ENCODE assay signal across 9 cellular contexts in the genomic region with DNA sequence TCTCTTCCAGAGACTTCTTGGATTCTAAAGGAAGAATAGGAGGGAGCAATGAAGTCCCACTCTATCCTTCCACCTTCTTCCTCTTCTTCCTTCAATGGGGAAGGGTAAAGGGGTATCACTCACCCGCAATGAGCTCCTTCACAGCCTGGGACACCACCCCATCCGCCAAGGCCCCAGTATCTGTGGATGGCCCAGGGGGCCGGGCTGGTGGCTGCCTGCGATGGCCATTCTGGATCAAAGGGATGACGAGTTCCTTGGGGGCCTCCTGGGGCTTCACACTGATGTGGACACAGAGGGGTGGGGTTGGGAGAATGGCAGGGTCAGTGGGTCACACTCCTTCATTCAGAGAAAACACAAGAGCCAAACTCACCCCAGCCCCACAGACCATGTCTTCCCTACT. TPM values are rescaled to one million over a fixed set of nuclear protein-coding genes. Genes with fewer than 3 reads are reported as not detected.
A peak's percentile ranks its signal among the peaks of the same experiment; 100 is the strongest.
DNase-seq lines count a peak whose midpoint lies in the region; ATAC-seq and TF ChIP-seq lines count a peak whose summit lies in the region.
"Had no signal": no experiment of that assay in that cellular context is flagged by ENCODE, and none has a peak within 500 bp of the region (broad histone marks: within the 10 kb centered on the region; RNA-seq: fewer than 3 reads in every experiment).

No MANE protein-coding gene starts in this region.

- ATAC-seq in GM19328 (IDR thresholded peaks at IDR 0.05; ENCODE audit: unreplicated experiment): no peak

- H3K27ac Mint-ChIP-seq in HFFc6: peak overlapping the region; percentile 88

- no peaks in the 10 kb centered on the region for H3K4me1 ChIP-seq in A673 (ENCODE audit: insufficient read depth, low read length, poor library complexity, severe bottlenecking)
- H3K4me1 ChIP-seq in muscle layer of duodenum (ENCODE audit: control insufficient read depth in 1 of 2, insufficient read depth in 2 of 2, low read length in 2 of 2): peaks cover 0 to 13% of the 10 kb centered on the region in 2 donors

- H3K27ac ChIP-seq in A673 (ENCODE audit: low read depth, low read length, poor library complexity, severe bottlenecking) (no peak overlapping the region), brain microvascular endothelial cell (no peak overlapping the region), muscle layer of duodenum (ENCODE audit: low read length) (peak overlapping the region; percentile 72)

- peaks cover 2% of the 10 kb centered on the region; the same call in 1 of the 2 replicates for H3K27me3 Mint-ChIP-seq in HFFc6 (ENCODE audit: insufficient read depth)

- intact Hi-C loops in A673 (cut with micrococcal nuclease; ENCODE audit: unreplicated experiment): no loop called here

- H3K36me3 ChIP-seq in A673 (ENCODE audit: insufficient read depth, low read length, poor library complexity, severe bottlenecking): no peaks in the 10 kb centered on the region
- no peaks in the 10 kb centered on the region for H3K36me3 ChIP-seq in brain microvascular endothelial cell (replicated peaks)
- H3K36me3 ChIP-seq in muscle layer of duodenum (ENCODE audit: control insufficient read depth in 1 of 2, insufficient read depth in 2 of 2, low read length in 2 of 2): peaks cover 5 to 20% of the 10 kb centered on the region in 2 donors

- H3K36me3 Mint-ChIP-seq in HFFc6 (ENCODE audit: low read depth): peaks cover 15% of the 10 kb centered on the region

- BruUV-seq in A673 (replicated peaks; lab: Mats Ljungman, UMichigan): no TSS peak

- no peaks in the 10 kb centered on the region for H3K9me3 ChIP-seq in A673 (ENCODE audit: low read depth, low read length, poor library complexity, severe bottlenecking)
- no peaks in the 10 kb centered on the region for H3K9me3 ChIP-seq in muscle layer of duodenum (ENCODE audit: control insufficient read depth in 1 of 2, low read length in 2 of 2)

- POLR2A ChIA-PET in A673 (lab: Charles Lee; ENCODE audit: low non-redundant PET): no interaction called here

- H3K27me3 ChIP-seq in A673 (replicated peaks; ENCODE audit: insufficient read depth, low read depth, low read length, poor library complexity) (no peaks in the 10 kb centered on the region), brain microvascular endothelial cell (replicated peaks) (no peaks in the 10 kb centered on the region), muscle layer of duodenum (ENCODE audit: low read depth, low read length) (no peaks in the 10 kb centered on the region)

- DNase-seq in A673 (ENCODE audit: low spot score) (no peak), HFFc6 (no peak), brain microvascular endothelial cell (no peak), NCI-H2171 (lab: John Stamatoyannopoulos, UW) (no peak)
- no peak for DNase-seq in stimulated activated CD4-positive, alpha-beta T cell treated with anti-CD3 and anti-CD28 coated beads, Interleukin-15, amount 100 ng/mL, for 24 hours
- no peak for DNase-seq in stimulated activated CD4-positive, alpha-beta T cell treated with anti-CD3 and anti-CD28 coated beads, Interleukin-4, amount 100 ng/mL, for 1 hour
- DNase-seq: effector CD8-positive, alpha-beta T cell had no signal

- H3K4me3 ChIP-seq in A673 (ENCODE audit: low read depth, low read length, poor library complexity, severe bottlenecking): peak overlapping the region; percentile 78
- H3K4me3 ChIP-seq in brain microvascular endothelial cell (ENCODE audit: low read depth, low read length): peak overlapping the region; percentile 75
- H3K4me3 ChIP-seq in muscle layer of duodenum (ENCODE audit: low read depth in 1 of 2, low read length in 2 of 2): peak overlapping the region; percentile 85 to 92

- no peak for TF ChIP-seq CTCF in A673 (conservative IDR thresholded peaks at IDR 0.05; ENCODE audit: low read depth, low read length)
- TF ChIP-seq CTCF in HFFc6 (IDR thresholded peaks at IDR 0.05): no peak
- TF ChIP-seq CTCF in brain microvascular endothelial cell (IDR thresholded peaks at IDR 0.05; ENCODE audit: low read depth, low read length, missing control alignments): no peak

- in situ Hi-C loops in brain microvascular endothelial cell (cut with HindIII; ENCODE audit: low pct_ligation_motif_present, low sequenced_read_pairs): no loop called here

- CTCF ChIA-PET in A673 (lab: Charles Lee): no interaction called here

- H3K4me3 Mint-ChIP-seq in HFFc6: peak overlapping the region; percentile 96

- H3K9me3 Mint-ChIP-seq in HFFc6: no peaks in the 10 kb centered on the region

- peaks cover 18% of the 10 kb centered on the region for H3K4me1 Mint-ChIP-seq in HFFc6 (ENCODE audit: low read depth)

RNA-seq across cellular contexts. Expression of gene GPKOW, which starts 1.0 kb away (rescaled TPM):
- 24.9 and 29.1 TPM in 2 replicates for total RNA-seq in A673 (2021)
- total RNA-seq in HFFc6 (2021; fragmentation: NEBNext Ultra II Directional; extraction: Animal tissue kit (Norgen Biotek cat#: 25700)): 10 to 100 TPM; 20.6 to 27.0 (median 23.7) TPM

RNA-seq across cellular contexts. Expression of gene MAGIX, which starts 40.1 kb away (rescaled TPM):
- total RNA-seq in A673 (2021): 1.1 and 1.5 TPM in 2 replicates
- total RNA-seq in HFFc6 (2021; fragmentation: NEBNext Ultra II Directional; extraction: Animal tissue kit (Norgen Biotek cat#: 25700)): 1 to 10 TPM in 5 of 6 experiments, under 1 TPM in 1; 0.94 to 1.9 (median 1.1) TPM

RNA-seq across cellular contexts. Expression of gene WDR45, which starts 42.8 kb away (rescaled TPM):
- total RNA-seq in A673 (2021): 31.8 and 40.5 TPM in 2 replicates
- 10 to 100 TPM; 37.4 to 46.6 (median 41.0) TPM for total RNA-seq in HFFc6 (2021; fragmentation: NEBNext Ultra II Directional; extraction: Animal tissue kit (Norgen Biotek cat#: 25700))

RNA-seq across cellular contexts. Expression of gene PRAF2, which starts 48.7 kb away (rescaled TPM):
- total RNA-seq in A673 (2021): 21.3 and 24.3 TPM in 2 replicates
- 100 to 1,000 TPM in 1 of 6 experiments, 10 to 100 TPM in 5; 68.0 to 100 (median 76.7) TPM for total RNA-seq in HFFc6 (2021; fragmentation: NEBNext Ultra II Directional; extraction: Animal tissue kit (Norgen Biotek cat#: 25700))

RNA-seq across cellular contexts. Expression of gene PLP2, which starts 49.2 kb away (rescaled TPM):
- total RNA-seq in A673 (2021): 70.0 and 87.5 TPM in 2 replicates
- 100 to 1,000 TPM; 163 to 214 (median 178) TPM for total RNA-seq in HFFc6 (2021; fragmentation: NEBNext Ultra II Directional; extraction: Animal tissue kit (Norgen Biotek cat#: 25700))
